ENCODE assay signal across 1 cellular context in genomic region chr1:144412491-144413403, GRCh38.
TF ChIP-seq lines count a peak whose summit lies in the region.

No MANE protein-coding gene starts in this region.

TF ChIP-seq in GM12878, 131 proteins besides CTCF, POLR2A, EP300 and RAD21 (continued from another document and continues in another):
- TF ChIP-seq IRF4 (IDR thresholded peaks at IDR 0.05; ENCODE audit: low read depth, low read length) (peak; percentile 62; the same call in 1 of the 2 replicates), SMAD5 (IDR thresholded peaks at IDR 0.05; ENCODE audit: low read depth) (peak; percentile 100), GABPA (IDR thresholded peaks at IDR 0.05; ENCODE audit: low read depth) (peak; percentile 44; the same call in 1 of the 2 replicates), POLR2AphosphoS5 (IDR thresholded peaks at IDR 0.05; ENCODE audit: low read length) (peak; percentile 96), PKNOX1 (IDR thresholded peaks at IDR 0.05) (0 out of 2 replicates have a peak, but pooled peaks have one; percentile 29), FOXM1 (IDR thresholded peaks at IDR 0.05; ENCODE audit: low read depth, low read length) (peak; percentile 81), ESRRA (IDR thresholded peaks at IDR 0.05; ENCODE audit: low read length) (0 out of 2 replicates have a peak, but pooled peaks have one; percentile 22), CEBPB (IDR thresholded peaks at IDR 0.05; ENCODE audit: borderline replicate concordance in 1 of 2, low read depth in 2 of 2, low read length in 2 of 2) (peak in 1 of 2 experiments; percentile 95; a peak in 2 of 4 replicates), KAT2A (conservative IDR thresholded peaks at IDR 0.05; ENCODE audit: control insufficient read depth, low read depth, low read length) (peak; percentile 63), CREB1 (IDR thresholded peaks at IDR 0.05; ENCODE audit: low read depth) (peak; percentile 81), EED (IDR thresholded peaks at IDR 0.05; ENCODE audit: low read depth) (peak; percentile 83), ZNF24 (IDR thresholded peaks at IDR 0.05) (peak; percentile 44; the same call in 1 of the 2 replicates), ZBED1 (IDR thresholded peaks at IDR 0.05; ENCODE audit: borderline replicate concordance) (peak; percentile 100), NFIC (IDR thresholded peaks at IDR 0.05; ENCODE audit: low read depth, low read length) (peak; percentile 82), ZNF207 (IDR thresholded peaks at IDR 0.05; ENCODE audit: borderline replicate concordance) (peak; percentile 82; the same call in 1 of the 2 replicates), TCF7 (IDR thresholded peaks at IDR 0.05; ENCODE audit: borderline replicate concordance) (peak; percentile 83), CBFB (IDR thresholded peaks at IDR 0.05; ENCODE audit: low read depth) (peak; percentile 100), KLF5 (IDR thresholded peaks at IDR 0.05; ENCODE audit: partially characterized antibody) (peak; percentile 92), RUNX3 (IDR thresholded peaks at IDR 0.05; ENCODE audit: low read length) (peak; percentile 79), CEBPZ (IDR thresholded peaks at IDR 0.05; ENCODE audit: low read depth, low read length) (peak; percentile 40; the same call in 1 of the 2 replicates), REST (IDR thresholded peaks at IDR 0.05; ENCODE audit: low read depth, low read length) (0 out of 2 replicates have a peak, but pooled peaks have one; percentile 28), BCL11A (IDR thresholded peaks at IDR 0.05; ENCODE audit: low read depth, low read length) (peak; percentile 96), PML (IDR thresholded peaks at IDR 0.05; ENCODE audit: low read length) (peak; percentile 99), BACH1 (IDR thresholded peaks at IDR 0.05; ENCODE audit: borderline replicate concordance) (peak; percentile 100), TCF3 (IDR thresholded peaks at IDR 0.05; ENCODE audit: borderline replicate concordance, insufficient read depth, low read depth, low read length) (peak; percentile 99), CBX5 (IDR thresholded peaks at IDR 0.05; ENCODE audit: low read depth) (peak; percentile 69; the same call in 1 of the 2 replicates), BHLHE40 (IDR thresholded peaks at IDR 0.05; ENCODE audit: borderline replicate concordance in 1 of 2, low read depth in 2 of 2, low read length in 1 of 2) (peak; percentile 59 to 65; a peak in 3 of 4 replicates), IKZF2 (IDR thresholded peaks at IDR 0.05) (peak; percentile 49 to 80; a peak in 3 of 4 replicates), SMAD1 (IDR thresholded peaks at IDR 0.05; ENCODE audit: low read depth, partially characterized antibody) (peak; percentile 99), MEF2B (IDR thresholded peaks at IDR 0.05; ENCODE audit: partially characterized antibody, poor library complexity, severe bottlenecking) (peak; percentile 57)
- TF ChIP-seq, protein P1, sequence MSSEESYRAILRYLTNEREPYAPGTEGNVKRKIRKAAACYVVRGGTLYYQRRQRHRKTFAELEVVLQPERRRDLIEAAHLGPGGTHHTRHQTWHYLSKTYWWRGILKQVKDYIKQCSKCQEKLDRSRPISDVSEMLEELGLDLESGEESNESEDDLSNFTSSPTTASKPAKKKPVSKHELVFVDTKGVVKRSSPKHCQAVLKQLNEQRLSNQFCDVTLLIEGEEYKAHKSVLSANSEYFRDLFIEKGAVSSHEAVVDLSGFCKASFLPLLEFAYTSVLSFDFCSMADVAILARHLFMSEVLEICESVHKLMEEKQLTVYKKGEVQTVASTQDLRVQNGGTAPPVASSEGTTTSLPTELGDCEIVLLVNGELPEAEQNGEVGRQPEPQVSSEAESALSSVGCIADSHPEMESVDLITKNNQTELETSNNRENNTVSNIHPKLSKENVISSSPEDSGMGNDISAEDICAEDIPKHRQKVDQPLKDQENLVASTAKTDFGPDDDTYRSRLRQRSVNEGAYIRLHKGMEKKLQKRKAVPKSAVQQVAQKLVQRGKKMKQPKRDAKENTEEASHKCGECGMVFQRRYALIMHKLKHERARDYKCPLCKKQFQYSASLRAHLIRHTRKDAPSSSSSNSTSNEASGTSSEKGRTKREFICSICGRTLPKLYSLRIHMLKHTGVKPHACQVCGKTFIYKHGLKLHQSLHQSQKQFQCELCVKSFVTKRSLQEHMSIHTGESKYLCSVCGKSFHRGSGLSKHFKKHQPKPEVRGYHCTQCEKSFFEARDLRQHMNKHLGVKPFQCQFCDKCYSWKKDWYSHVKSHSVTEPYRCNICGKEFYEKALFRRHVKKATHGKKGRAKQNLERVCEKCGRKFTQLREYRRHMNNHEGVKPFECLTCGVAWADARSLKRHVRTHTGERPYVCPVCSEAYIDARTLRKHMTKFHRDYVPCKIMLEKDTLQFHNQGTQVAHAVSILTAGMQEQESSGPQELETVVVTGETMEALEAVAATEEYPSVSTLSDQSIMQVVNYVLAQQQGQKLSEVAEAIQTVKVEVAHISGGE (CRISPR knock-in tag; IDR thresholded peaks at IDR 0.05): peak; percentile 82
- TF ChIP-seq, protein P2, sequence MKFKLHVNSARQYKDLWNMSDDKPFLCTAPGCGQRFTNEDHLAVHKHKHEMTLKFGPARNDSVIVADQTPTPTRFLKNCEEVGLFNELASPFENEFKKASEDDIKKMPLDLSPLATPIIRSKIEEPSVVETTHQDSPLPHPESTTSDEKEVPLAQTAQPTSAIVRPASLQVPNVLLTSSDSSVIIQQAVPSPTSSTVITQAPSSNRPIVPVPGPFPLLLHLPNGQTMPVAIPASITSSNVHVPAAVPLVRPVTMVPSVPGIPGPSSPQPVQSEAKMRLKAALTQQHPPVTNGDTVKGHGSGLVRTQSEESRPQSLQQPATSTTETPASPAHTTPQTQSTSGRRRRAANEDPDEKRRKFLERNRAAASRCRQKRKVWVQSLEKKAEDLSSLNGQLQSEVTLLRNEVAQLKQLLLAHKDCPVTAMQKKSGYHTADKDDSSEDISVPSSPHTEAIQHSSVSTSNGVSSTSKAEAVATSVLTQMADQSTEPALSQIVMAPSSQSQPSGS (IDR thresholded peaks at IDR 0.05; ENCODE audit: low read length): peak; percentile 89
- TF ChIP-seq, protein P3, sequence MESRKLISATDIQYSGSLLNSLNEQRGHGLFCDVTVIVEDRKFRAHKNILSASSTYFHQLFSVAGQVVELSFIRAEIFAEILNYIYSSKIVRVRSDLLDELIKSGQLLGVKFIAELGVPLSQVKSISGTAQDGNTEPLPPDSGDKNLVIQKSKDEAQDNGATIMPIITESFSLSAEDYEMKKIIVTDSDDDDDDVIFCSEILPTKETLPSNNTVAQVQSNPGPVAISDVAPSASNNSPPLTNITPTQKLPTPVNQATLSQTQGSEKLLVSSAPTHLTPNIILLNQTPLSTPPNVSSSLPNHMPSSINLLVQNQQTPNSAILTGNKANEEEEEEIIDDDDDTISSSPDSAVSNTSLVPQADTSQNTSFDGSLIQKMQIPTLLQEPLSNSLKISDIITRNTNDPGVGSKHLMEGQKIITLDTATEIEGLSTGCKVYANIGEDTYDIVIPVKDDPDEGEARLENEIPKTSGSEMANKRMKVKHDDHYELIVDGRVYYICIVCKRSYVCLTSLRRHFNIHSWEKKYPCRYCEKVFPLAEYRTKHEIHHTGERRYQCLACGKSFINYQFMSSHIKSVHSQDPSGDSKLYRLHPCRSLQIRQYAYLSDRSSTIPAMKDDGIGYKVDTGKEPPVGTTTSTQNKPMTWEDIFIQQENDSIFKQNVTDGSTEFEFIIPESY (IDR thresholded peaks at IDR 0.05): peak; percentile 85
- TF ChIP-seq, protein P4, sequence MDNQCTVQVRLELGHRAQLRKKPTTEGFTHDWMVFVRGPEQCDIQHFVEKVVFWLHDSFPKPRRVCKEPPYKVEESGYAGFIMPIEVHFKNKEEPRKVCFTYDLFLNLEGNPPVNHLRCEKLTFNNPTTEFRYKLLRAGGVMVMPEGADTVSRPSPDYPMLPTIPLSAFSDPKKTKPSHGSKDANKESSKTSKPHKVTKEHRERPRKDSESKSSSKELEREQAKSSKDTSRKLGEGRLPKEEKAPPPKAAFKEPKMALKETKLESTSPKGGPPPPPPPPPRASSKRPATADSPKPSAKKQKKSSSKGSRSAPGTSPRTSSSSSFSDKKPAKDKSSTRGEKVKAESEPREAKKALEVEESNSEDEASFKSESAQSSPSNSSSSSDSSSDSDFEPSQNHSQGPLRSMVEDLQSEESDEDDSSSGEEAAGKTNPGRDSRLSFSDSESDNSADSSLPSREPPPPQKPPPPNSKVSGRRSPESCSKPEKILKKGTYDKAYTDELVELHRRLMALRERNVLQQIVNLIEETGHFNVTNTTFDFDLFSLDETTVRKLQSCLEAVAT (IDR thresholded peaks at IDR 0.05): peak; percentile 89
- TF ChIP-seq, protein P5, sequence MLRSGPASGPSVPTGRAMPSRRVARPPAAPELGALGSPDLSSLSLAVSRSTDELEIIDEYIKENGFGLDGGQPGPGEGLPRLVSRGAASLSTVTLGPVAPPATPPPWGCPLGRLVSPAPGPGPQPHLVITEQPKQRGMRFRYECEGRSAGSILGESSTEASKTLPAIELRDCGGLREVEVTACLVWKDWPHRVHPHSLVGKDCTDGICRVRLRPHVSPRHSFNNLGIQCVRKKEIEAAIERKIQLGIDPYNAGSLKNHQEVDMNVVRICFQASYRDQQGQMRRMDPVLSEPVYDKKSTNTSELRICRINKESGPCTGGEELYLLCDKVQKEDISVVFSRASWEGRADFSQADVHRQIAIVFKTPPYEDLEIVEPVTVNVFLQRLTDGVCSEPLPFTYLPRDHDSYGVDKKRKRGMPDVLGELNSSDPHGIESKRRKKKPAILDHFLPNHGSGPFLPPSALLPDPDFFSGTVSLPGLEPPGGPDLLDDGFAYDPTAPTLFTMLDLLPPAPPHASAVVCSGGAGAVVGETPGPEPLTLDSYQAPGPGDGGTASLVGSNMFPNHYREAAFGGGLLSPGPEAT (IDR thresholded peaks at IDR 0.05; ENCODE audit: low read depth): peak; percentile 55; the same call in 1 of the 2 replicates
